In genomic region chr11:6612008-6612815, GRCh38 we compare ENCODE assay signal across 1 cellular context.
A peak's percentile ranks its signal among the peaks of the same experiment; 100 is the strongest.
TF ChIP-seq lines count a peak whose summit lies in the region.

Gene TAF10 (minus strand): TSS chr11:6612216. CDS start chr11:6612189, 27 bp downstream.

TF ChIP-seq in K562, 482 proteins besides CTCF, POLR2A, EP300 and RAD21 (continued from another document and continues in another):
- TF ChIP-seq HNRNPUL1 (IDR thresholded peaks at IDR 0.05; ENCODE audit: low read length) (no peak), ETS2 (tag; IDR thresholded peaks at IDR 0.05; ENCODE audit: borderline replicate concordance, poor library complexity, severe bottlenecking) (no peak), FIP1L1 (IDR thresholded peaks at IDR 0.05; ENCODE audit: low read depth, low read length, poor library complexity, severe bottlenecking) (peak; percentile 80), TBP (optimal IDR thresholded peaks at IDR 0.05; ENCODE audit: low read depth, low read length) (peak; percentile 87), SMARCA4 (IDR thresholded peaks at IDR 0.05) (peak; percentile 53; the same call in 1 of the 2 replicates), HLTF (IDR thresholded peaks at IDR 0.05) (0 out of 2 replicates have a peak, but pooled peaks have one; percentile 39), HMGXB4 (CRISPR knock-in tag; IDR thresholded peaks at IDR 0.05) (peak; percentile 21; the same call in 1 of the 2 replicates), ZNF232 (CRISPR knock-in tag; IDR thresholded peaks at IDR 0.05) (no peak), ZNF76 (CRISPR knock-in tag; IDR thresholded peaks at IDR 0.05; ENCODE audit: borderline replicate concordance) (no peak), BDP1 (IDR thresholded peaks at IDR 0.05; ENCODE audit: insufficient read depth, insufficient read length) (no peak), THAP7 (CRISPR knock-in tag; IDR thresholded peaks at IDR 0.05) (no peak; the same call in 1 of the 2 replicates), NFATC3 (IDR thresholded peaks at IDR 0.05) (peak; percentile 86), ZNF41 (CRISPR knock-in tag; conservative IDR thresholded peaks at IDR 0.05) (no peak), MYNN (IDR thresholded peaks at IDR 0.05) (peak; percentile 37; the same call in 1 of the 2 replicates), MYNN (CRISPR knock-in tag; IDR thresholded peaks at IDR 0.05) (no peak), NR4A1 (CRISPR knock-in tag; IDR thresholded peaks at IDR 0.05) (0 out of 2 replicates have a peak, but pooled peaks have one; percentile 31), NR4A1 (tag; IDR thresholded peaks at IDR 0.05) (no peak), BRD9 (IDR thresholded peaks at IDR 0.05; ENCODE audit: low read depth, partially characterized antibody) (no peak), ZNF668 (CRISPR knock-in tag; IDR thresholded peaks at IDR 0.05) (no peak), HES1 (IDR thresholded peaks at IDR 0.05; ENCODE audit: low read depth) (no peak), ZNF586 (CRISPR knock-in tag; conservative IDR thresholded peaks at IDR 0.05) (no peak), ARID3A (IDR thresholded peaks at IDR 0.05; ENCODE audit: borderline replicate concordance, low read depth, low read length) (no peak), KDM4B (IDR thresholded peaks at IDR 0.05; ENCODE audit: borderline replicate concordance in 2 of 2, low read depth in 1 of 2) (peak in 1 of 2 experiments; percentile 95; a peak in 2 of 4 replicates), EGR1 (conservative IDR thresholded peaks at IDR 0.05) (peak; percentile 64; the same call in 1 of the 2 replicates), HMBOX1 (IDR thresholded peaks at IDR 0.05) (peak; percentile 11; the same call in 1 of the 2 replicates), ZFP36 (IDR thresholded peaks at IDR 0.05; ENCODE audit: low read depth, low read length, partially characterized antibody) (peak; percentile 2), NBN (IDR thresholded peaks at IDR 0.05; ENCODE audit: low read depth) (peak; percentile 80), SIRT6 (IDR thresholded peaks at IDR 0.05; ENCODE audit: low read depth, low read length) (no peak), VEZF1 (CRISPR knock-in tag; IDR thresholded peaks at IDR 0.05) (peak; percentile 95), ZNF57 (CRISPR knock-in tag; IDR thresholded peaks at IDR 0.05) (no peak), PBX2 (CRISPR knock-in tag; IDR thresholded peaks at IDR 0.05; ENCODE audit: low read depth) (no peak), PBX2 (tag; conservative IDR thresholded peaks at IDR 0.05; ENCODE audit: low read depth) (no peak), RBM17 (IDR thresholded peaks at IDR 0.05; ENCODE audit: borderline replicate concordance, low read depth, low read length) (no peak), DPF2 (IDR thresholded peaks at IDR 0.05) (peak; percentile 78), ZNF217 (CRISPR knock-in tag; IDR thresholded peaks at IDR 0.05) (no peak), FOXK2 (conservative IDR thresholded peaks at IDR 0.05 in 1 of 2, IDR thresholded peaks at IDR 0.05 in 1 of 2; ENCODE audit: low read depth in 2 of 2) (peak in 1 of 2 experiments; percentile 53; a peak in 2 of 4 replicates)
- TF ChIP-seq, protein P1, sequence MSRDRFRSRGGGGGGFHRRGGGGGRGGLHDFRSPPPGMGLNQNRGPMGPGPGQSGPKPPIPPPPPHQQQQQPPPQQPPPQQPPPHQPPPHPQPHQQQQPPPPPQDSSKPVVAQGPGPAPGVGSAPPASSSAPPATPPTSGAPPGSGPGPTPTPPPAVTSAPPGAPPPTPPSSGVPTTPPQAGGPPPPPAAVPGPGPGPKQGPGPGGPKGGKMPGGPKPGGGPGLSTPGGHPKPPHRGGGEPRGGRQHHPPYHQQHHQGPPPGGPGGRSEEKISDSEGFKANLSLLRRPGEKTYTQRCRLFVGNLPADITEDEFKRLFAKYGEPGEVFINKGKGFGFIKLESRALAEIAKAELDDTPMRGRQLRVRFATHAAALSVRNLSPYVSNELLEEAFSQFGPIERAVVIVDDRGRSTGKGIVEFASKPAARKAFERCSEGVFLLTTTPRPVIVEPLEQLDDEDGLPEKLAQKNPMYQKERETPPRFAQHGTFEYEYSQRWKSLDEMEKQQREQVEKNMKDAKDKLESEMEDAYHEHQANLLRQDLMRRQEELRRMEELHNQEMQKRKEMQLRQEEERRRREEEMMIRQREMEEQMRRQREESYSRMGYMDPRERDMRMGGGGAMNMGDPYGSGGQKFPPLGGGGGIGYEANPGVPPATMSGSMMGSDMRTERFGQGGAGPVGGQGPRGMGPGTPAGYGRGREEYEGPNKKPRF (IDR thresholded peaks at IDR 0.05; ENCODE audit: low read depth, low read length), result no peak
- TF ChIP-seq, protein P2, sequence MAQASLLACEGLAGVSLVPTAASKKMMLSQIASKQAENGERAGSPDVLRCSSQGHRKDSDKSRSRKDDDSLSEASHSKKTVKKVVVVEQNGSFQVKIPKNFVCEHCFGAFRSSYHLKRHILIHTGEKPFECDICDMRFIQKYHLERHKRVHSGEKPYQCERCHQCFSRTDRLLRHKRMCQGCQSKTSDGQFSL (CRISPR knock-in tag; IDR thresholded peaks at IDR 0.05), result peak; percentile 54; the same call in 1 of the 2 replicates
- TF ChIP-seq, protein P2 (tag; IDR thresholded peaks at IDR 0.05), result no peak
- TF ChIP-seq, protein P3, sequence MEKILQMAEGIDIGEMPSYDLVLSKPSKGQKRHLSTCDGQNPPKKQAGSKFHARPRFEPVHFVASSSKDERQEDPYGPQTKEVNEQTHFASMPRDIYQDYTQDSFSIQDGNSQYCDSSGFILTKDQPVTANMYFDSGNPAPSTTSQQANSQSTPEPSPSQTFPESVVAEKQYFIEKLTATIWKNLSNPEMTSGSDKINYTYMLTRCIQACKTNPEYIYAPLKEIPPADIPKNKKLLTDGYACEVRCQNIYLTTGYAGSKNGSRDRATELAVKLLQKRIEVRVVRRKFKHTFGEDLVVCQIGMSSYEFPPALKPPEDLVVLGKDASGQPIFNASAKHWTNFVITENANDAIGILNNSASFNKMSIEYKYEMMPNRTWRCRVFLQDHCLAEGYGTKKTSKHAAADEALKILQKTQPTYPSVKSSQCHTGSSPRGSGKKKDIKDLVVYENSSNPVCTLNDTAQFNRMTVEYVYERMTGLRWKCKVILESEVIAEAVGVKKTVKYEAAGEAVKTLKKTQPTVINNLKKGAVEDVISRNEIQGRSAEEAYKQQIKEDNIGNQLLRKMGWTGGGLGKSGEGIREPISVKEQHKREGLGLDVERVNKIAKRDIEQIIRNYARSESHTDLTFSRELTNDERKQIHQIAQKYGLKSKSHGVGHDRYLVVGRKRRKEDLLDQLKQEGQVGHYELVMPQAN (IDR thresholded peaks at IDR 0.05; ENCODE audit: borderline replicate concordance), result peak; percentile 68; the same call in 1 of the 2 replicates
- TF ChIP-seq, protein P4, sequence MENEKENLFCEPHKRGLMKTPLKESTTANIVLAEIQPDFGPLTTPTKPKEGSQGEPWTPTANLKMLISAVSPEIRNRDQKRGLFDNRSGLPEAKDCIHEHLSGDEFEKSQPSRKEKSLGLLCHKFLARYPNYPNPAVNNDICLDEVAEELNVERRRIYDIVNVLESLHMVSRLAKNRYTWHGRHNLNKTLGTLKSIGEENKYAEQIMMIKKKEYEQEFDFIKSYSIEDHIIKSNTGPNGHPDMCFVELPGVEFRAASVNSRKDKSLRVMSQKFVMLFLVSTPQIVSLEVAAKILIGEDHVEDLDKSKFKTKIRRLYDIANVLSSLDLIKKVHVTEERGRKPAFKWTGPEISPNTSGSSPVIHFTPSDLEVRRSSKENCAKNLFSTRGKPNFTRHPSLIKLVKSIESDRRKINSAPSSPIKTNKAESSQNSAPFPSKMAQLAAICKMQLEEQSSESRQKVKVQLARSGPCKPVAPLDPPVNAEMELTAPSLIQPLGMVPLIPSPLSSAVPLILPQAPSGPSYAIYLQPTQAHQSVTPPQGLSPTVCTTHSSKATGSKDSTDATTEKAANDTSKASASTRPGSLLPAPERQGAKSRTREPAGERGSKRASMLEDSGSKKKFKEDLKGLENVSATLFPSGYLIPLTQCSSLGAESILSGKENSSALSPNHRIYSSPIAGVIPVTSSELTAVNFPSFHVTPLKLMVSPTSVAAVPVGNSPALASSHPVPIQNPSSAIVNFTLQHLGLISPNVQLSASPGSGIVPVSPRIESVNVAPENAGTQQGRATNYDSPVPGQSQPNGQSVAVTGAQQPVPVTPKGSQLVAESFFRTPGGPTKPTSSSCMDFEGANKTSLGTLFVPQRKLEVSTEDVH (IDR thresholded peaks at IDR 0.05; ENCODE audit: low read depth, partially characterized antibody), result peak; percentile 37
